22 cellular contexts compared by ENCODE assay signal in the genomic region with DNA sequence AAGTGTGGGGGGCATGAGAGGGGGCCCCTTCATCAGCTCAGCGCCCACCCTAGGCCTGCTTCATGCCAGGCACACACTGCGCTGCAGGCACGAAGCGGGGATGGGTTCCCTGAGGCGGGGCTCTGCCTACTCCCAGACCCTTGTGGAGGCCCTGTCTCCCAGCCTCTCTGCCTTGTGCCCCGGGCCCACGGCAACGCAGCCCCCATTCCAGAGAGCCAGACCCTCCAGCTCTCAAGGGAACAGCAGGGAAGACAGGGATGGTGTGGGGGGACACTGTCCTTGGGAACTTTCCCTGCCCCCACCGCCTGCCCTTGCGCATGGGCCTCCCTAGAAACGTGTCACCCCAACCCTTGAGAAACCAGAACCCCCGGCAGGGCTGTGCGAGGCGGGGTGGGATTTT.
"Had no signal": no experiment of that assay in that cellular context is flagged by ENCODE, and none has a peak within 500 bp of the region (broad histone marks: within the 10 kb centered on the region; RNA-seq: fewer than 3 reads in every experiment).

No MANE protein-coding gene starts in this region.

- FAIRE-seq: HepG2, RCC 7860 had no signal

- H3K9me3 ChIP-seq: MG63, SJCRH30 had no signal

- H3K27me3 ChIP-seq: MG63, SJCRH30 had no signal

- H3K36me3 ChIP-seq: MG63, SJCRH30 had no signal

- H3K4me3 ChIP-seq: MG63, SJCRH30 had no signal

- ATAC-seq: HepG2, SK-N-SH treated with all-trans-retinoic acid at 6 μM for 48 hours had no signal

- DNase-seq: IMR-90, Karpas-422, KG1, MG63, NCI-H1092 treated with DMSO at 0.1 percent for 48 hours, NCI-H1436, NCI-H187, NCI-H2029, NCI-H2081 treated with DMSO at 0.1 percent for 48 hours, NCI-H2171, NCI-H226, NCI-H446, NCI-H510A, NCI-H524 treated with DMSO at 0.1 percent for 48 hours, NCI-H69, NCI-H774, RPMI8226, SHP77 treated with DMSO at 0.1 percent for 48 hours, SJCRH30 had no signal
